10 cellular contexts compared by ENCODE assay signal in the genomic region with DNA sequence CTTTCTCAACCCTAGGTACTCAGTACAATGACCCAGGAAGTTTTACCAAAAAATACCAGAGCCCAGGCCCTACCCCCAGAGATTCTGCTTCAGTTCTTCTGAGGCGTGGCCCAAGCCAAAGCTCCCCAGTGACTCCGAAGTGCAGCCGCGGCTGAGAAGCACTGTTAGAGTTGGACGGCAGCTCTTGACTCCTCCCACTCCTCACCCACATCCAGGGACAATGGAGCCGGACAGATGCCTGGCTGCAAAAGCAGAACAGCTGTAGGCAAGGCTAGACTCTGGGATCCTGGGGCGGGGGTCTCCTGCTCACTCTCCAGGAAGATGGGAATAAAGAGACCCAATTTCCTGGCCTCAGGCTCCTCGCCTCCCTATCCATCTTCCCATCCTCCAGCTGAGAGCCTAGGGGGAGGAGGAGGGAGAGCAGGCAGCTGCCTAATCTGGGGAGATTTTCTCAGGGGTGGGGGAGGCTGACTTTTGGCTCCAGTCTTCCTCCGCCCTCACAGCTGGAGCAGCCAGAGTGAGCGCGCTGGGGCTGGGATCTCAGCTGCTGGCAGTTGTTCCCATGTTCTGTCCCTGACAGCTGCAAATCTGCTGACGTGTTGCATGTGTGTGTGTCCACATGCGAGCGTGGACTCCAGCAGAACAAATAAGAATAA.
A peak's percentile ranks its signal among the peaks of the same experiment; 100 is the strongest.
DNase-seq lines count a peak whose midpoint lies in the region; ATAC-seq and TF ChIP-seq lines count a peak whose summit lies in the region.
"Had no signal": no experiment of that assay in that cellular context is flagged by ENCODE, and none has a peak within 500 bp of the region (broad histone marks: within the 10 kb centered on the region; RNA-seq: fewer than 3 reads in every experiment).

No MANE protein-coding gene starts in this region.

- no peaks in the 10 kb centered on the region for H3K79me1 ChIP-seq in mesenchymal stem cell (replicated peaks; ENCODE audit: low read length, poor library complexity, severe bottlenecking)

- H3K9me3 ChIP-seq in duodenal mucosa (ENCODE audit: control insufficient read depth in 1 of 2, low read length in 2 of 2): no peaks in the 10 kb centered on the region
- no peaks in the 10 kb centered on the region for H3K9me3 ChIP-seq in mesenchymal stem cell (ENCODE audit: control insufficient read depth, low read length)
- H3K9me3 ChIP-seq in esophagus squamous epithelium: no peaks in the 10 kb centered on the region
- H3K9me3 ChIP-seq: BLaER1, suprapubic skin had no signal

- H3K9me3 Mint-ChIP-seq in MCF 10A (ENCODE audit: unreplicated experiment): no peaks in the 10 kb centered on the region
- no peaks in the 10 kb centered on the region for H3K9me3 Mint-ChIP-seq in activated CD4-positive, alpha-beta memory T cell treated with anti-CD3 and anti-CD28 coated beads, Interleukin-2, amount 10 ng/mL, durations not matched to agents 7 days and 5 days

- peaks cover 45 to 46% of the 10 kb centered on the region in 2 donors for H3K4me1 ChIP-seq in duodenal mucosa (ENCODE audit: control insufficient read depth in 1 of 2, insufficient read depth in 2 of 2, low read length in 2 of 2)
- H3K4me1 ChIP-seq in mesenchymal stem cell (ENCODE audit: control insufficient read depth, insufficient read depth, low read depth, low read length): peaks cover 5% of the 10 kb centered on the region
- peaks cover 8 to 19% (median 8%) of the 10 kb centered on the region in 3 donors for H3K4me1 ChIP-seq in esophagus squamous epithelium
- H3K4me1 ChIP-seq: BLaER1 had no signal

- H2BK5ac ChIP-seq in mesenchymal stem cell (ENCODE audit: low read depth, low read length, poor library complexity, severe bottlenecking): no peak overlapping the region

- H3K27me3 ChIP-seq in duodenal mucosa (ENCODE audit: control insufficient read depth in 1 of 2, insufficient read depth in 2 of 2, low read length in 2 of 2): no peaks in the 10 kb centered on the region
- peaks cover 40 to 62% of the 10 kb centered on the region in 2 experiments for H3K27me3 ChIP-seq in mesenchymal stem cell (ENCODE audit: control insufficient read depth in 1 of 2, insufficient read depth in 1 of 2, low read length in 2 of 2)
- no peaks in the 10 kb centered on the region for H3K27me3 ChIP-seq in esophagus squamous epithelium
- H3K27me3 ChIP-seq: BLaER1, suprapubic skin had no signal

- peak overlapping the region in 1 of 2 experiments; percentile 74 for H3K18ac ChIP-seq in mesenchymal stem cell (ENCODE audit: low read depth in 1 of 2, low read length in 2 of 2)

- no peaks in the 10 kb centered on the region for H3K36me3 Mint-ChIP-seq in MCF 10A (ENCODE audit: insufficient read depth, unreplicated experiment)
- no peaks in the 10 kb centered on the region for H3K36me3 Mint-ChIP-seq in activated CD4-positive, alpha-beta memory T cell treated with anti-CD3 and anti-CD28 coated beads, Interleukin-2, amount 10 ng/mL, durations not matched to agents 7 days and 5 days (ENCODE audit: low read depth)

- no peak overlapping the region for H2BK12ac ChIP-seq in mesenchymal stem cell (ENCODE audit: low read length in 2 of 2)

- peak overlapping the region in 1 of 2 experiments; percentile 58 for H3K14ac ChIP-seq in mesenchymal stem cell (ENCODE audit: low read length in 2 of 2)

- H2BK15ac ChIP-seq in mesenchymal stem cell (ENCODE audit: low read depth, poor library complexity, severe bottlenecking): peak overlapping the region; percentile 26

- H3K4me2 ChIP-seq in mesenchymal stem cell (ENCODE audit: low read length, poor library complexity, severe bottlenecking): peak overlapping the region; percentile 26
- H3K4me2 ChIP-seq: BLaER1 had no signal

- 20% methylated on average over 11 of the region's 14 CpGs for WGBS in mesenchymal stem cell
- 38 to 46% methylated on average over 3 of the region's 14 CpGs for WGBS in esophagus squamous epithelium, 2 donors

- peak; percentile 66 to 94 for DNase-seq in T47D (ENCODE audit: low read depth in 1 of 2, low spot score in 1 of 2)
- no peak for DNase-seq in MCF 10A (ENCODE audit: unreplicated experiment)
- peak; percentile 64 for DNase-seq in mesenchymal stem cell
- DNase-seq in esophagus squamous epithelium (lab: John Stamatoyannopoulos, UW): no peak
- no peak for DNase-seq in MV-4-11 (lab: John Stamatoyannopoulos, UW)
- DNase-seq in activated CD4-positive, alpha-beta memory T cell treated with anti-CD3 and anti-CD28 coated beads, Interleukin-2, amount 10 ng/mL, durations not matched to agents 7 days and 5 days: no peak

- no peak overlapping the region for H4K91ac ChIP-seq in mesenchymal stem cell (ENCODE audit: low read length)

- H3K27ac ChIP-seq in duodenal mucosa (ENCODE audit: low read depth, low read length) (peak overlapping the region; percentile 30), mesenchymal stem cell (ENCODE audit: low read length, poor library complexity, severe bottlenecking) (no peak overlapping the region), esophagus squamous epithelium (peak overlapping the region in 2 of 4 donors; percentile 17 to 42)
- H3K27ac ChIP-seq: BLaER1, suprapubic skin had no signal

- H2AK5ac ChIP-seq in mesenchymal stem cell (ENCODE audit: low read length, severe bottlenecking): no peak overlapping the region

- no peaks in the 10 kb centered on the region for H3K36me3 ChIP-seq in duodenal mucosa (ENCODE audit: control insufficient read depth in 1 of 2, insufficient read depth in 2 of 2, low read length in 2 of 2)
- no peaks in the 10 kb centered on the region for H3K36me3 ChIP-seq in mesenchymal stem cell (ENCODE audit: control insufficient read depth in 1 of 2, insufficient read depth in 2 of 2, low read depth in 1 of 2, low read length in 2 of 2)
- no peaks in the 10 kb centered on the region for H3K36me3 ChIP-seq in esophagus squamous epithelium
- H3K36me3 ChIP-seq: BLaER1, suprapubic skin had no signal

- H3K23ac ChIP-seq in mesenchymal stem cell (ENCODE audit: low read length in 2 of 2): no peak overlapping the region

- H3K4me3 Mint-ChIP-seq in MCF 10A (ENCODE audit: unreplicated experiment): no peak overlapping the region
- no peak overlapping the region for H3K4me3 Mint-ChIP-seq in activated CD4-positive, alpha-beta memory T cell treated with anti-CD3 and anti-CD28 coated beads, Interleukin-2, amount 10 ng/mL, durations not matched to agents 7 days and 5 days

- ATAC-seq in HG03175 (IDR thresholded peaks at IDR 0.05; ENCODE audit: unreplicated experiment): no peak

- intact Hi-C loops in MCF 10A (cut with micrococcal nuclease): no loop called here
- intact Hi-C loops in esophagus squamous epithelium (cut with DNase I): no loop called here

- TF ChIP-seq CTCF in MCF 10A (IDR thresholded peaks at IDR 0.05; ENCODE audit: unreplicated experiment): no peak
- no peak for TF ChIP-seq CTCF in esophagus squamous epithelium (IDR thresholded peaks at IDR 0.05)

- peak overlapping the region in 1 of 2 donors; percentile 26 for H3K9ac ChIP-seq in duodenal mucosa (ENCODE audit: low read depth in 1 of 2, low read length in 2 of 2)
- H3K9ac ChIP-seq in mesenchymal stem cell (ENCODE audit: low read length): no peak overlapping the region
- H3K9ac ChIP-seq: BLaER1 had no signal

- H3K4me1 Mint-ChIP-seq in MCF 10A (ENCODE audit: insufficient read depth, unreplicated experiment): peaks cover 6% of the 10 kb centered on the region
- no peaks in the 10 kb centered on the region for H3K4me1 Mint-ChIP-seq in activated CD4-positive, alpha-beta memory T cell treated with anti-CD3 and anti-CD28 coated beads, Interleukin-2, amount 10 ng/mL, durations not matched to agents 7 days and 5 days

- CTCF ChIA-PET in MCF 10A (lab: Yijun Ruan, JAX): interaction anchor here (0.7 kb wide), 1 partner anchor 525 kb away, joined by 3 read pairs; no protein-coding TSS in a partner anchor
- CTCF ChIA-PET in activated CD4-positive, alpha-beta memory T cell treated with anti-CD3 and anti-CD28 coated beads, Interleukin-2, amount 10 ng/mL, durations not matched to agents 7 days and 5 days (lab: Charles Lee): interaction anchor here (0.6 kb wide), 1 partner anchor 46 kb away, joined by 3 read pairs; no protein-coding TSS in a partner anchor

- H2AFZ ChIP-seq in mesenchymal stem cell (ENCODE audit: low read depth, low read length): peak overlapping the region; percentile 30

- peak overlapping the region; percentile 14 for H4K8ac ChIP-seq in mesenchymal stem cell (ENCODE audit: low read length)

- POLR2A ChIA-PET in MCF 10A (lab: Yijun Ruan, JAX): interaction anchor here (1.8 kb wide), 1 partner anchor 10 kb away, joined by 6 read pairs; no protein-coding TSS in a partner anchor
- POLR2A ChIA-PET in activated CD4-positive, alpha-beta memory T cell treated with anti-CD3 and anti-CD28 coated beads, Interleukin-2, amount 10 ng/mL, durations not matched to agents 7 days and 5 days (lab: Charles Lee): interaction anchor here (0.7 kb wide), 1 partner anchor 598 kb away, joined by 3 read pairs; no protein-coding TSS in a partner anchor

- no peak overlapping the region for H3K4ac ChIP-seq in mesenchymal stem cell (ENCODE audit: low read depth in 1 of 2, low read length in 2 of 2)

- TF ChIP-seq POLR2A in esophagus squamous epithelium (IDR thresholded peaks at IDR 0.05): no peak

- in situ Hi-C loops in T47D (cut with HindIII; ENCODE audit: low pct_unique_long_range_greater_than_20kb, low sequenced_read_pairs): no loop called here

- no peak overlapping the region for H2BK120ac ChIP-seq in mesenchymal stem cell (ENCODE audit: low read depth, low read length)

- H3K27ac Mint-ChIP-seq in MCF 10A (ENCODE audit: low read depth, unreplicated experiment): no peak overlapping the region
- H3K27ac Mint-ChIP-seq in activated CD4-positive, alpha-beta memory T cell treated with anti-CD3 and anti-CD28 coated beads, Interleukin-2, amount 10 ng/mL, durations not matched to agents 7 days and 5 days: no peak overlapping the region

- no peaks in the 10 kb centered on the region for H3K27me3 Mint-ChIP-seq in MCF 10A (ENCODE audit: insufficient read depth, unreplicated experiment)
- H3K27me3 Mint-ChIP-seq in activated CD4-positive, alpha-beta memory T cell treated with anti-CD3 and anti-CD28 coated beads, Interleukin-2, amount 10 ng/mL, durations not matched to agents 7 days and 5 days: peaks cover 28% of the 10 kb centered on the region

- no TSS peak for BruUV-seq in MCF 10A (replicated peaks; lab: Mats Ljungman, UMichigan)

- peak overlapping the region; percentile 40 to 50 for H3K4me3 ChIP-seq in duodenal mucosa (ENCODE audit: low read depth in 1 of 2, low read length in 2 of 2)
- H3K4me3 ChIP-seq in mesenchymal stem cell (ENCODE audit: insufficient read depth in 1 of 2, low read depth in 1 of 2, low read length in 2 of 2): peak overlapping the region in 1 of 2 experiments; percentile 63
- peak overlapping the region in 1 of 4 donors; percentile 22 for H3K4me3 ChIP-seq in esophagus squamous epithelium
- H3K4me3 ChIP-seq: BLaER1, suprapubic skin had no signal

Comparison
In these comparisons a context has a peak if more than half of its experiments do, and no peak if none do; other contexts are left out.
1. DNase-seq: peak in T47D (2 of 2) and mesenchymal stem cell (single experiment); none in MCF 10A (single experiment), esophagus squamous epithelium (single experiment), MV-4-11 (single experiment) and activated CD4-positive, alpha-beta memory T cell treated with anti-CD3 and anti-CD28 coated beads, Interleukin-2, amount 10 ng/mL, durations not matched to agents 7 days and 5 days (single experiment).